In genomic region chr12:48817957-48818830, GRCh38 we compare ENCODE assay signal across 8 cellular contexts. TPM values are rescaled to one million over a fixed set of nuclear protein-coding genes. Genes with fewer than 3 reads are reported as not detected.
DNase-seq lines count a peak whose midpoint lies in the region; ATAC-seq and TF ChIP-seq lines count a peak whose summit lies in the region.

TSS of gene CACNB3 (plus strand) at chr12:48818496. CDS start at chr12:48818930, 434 bp downstream.

- TF ChIP-seq POLR2A in heart left ventricle (IDR thresholded peaks at IDR 0.05): peak in 1 of 2 donors; percentile 44
- peak in 1 of 4 donors; percentile 32 for TF ChIP-seq POLR2A in upper lobe of left lung (IDR thresholded peaks at IDR 0.05)

- H3K4me3 Mint-ChIP-seq in activated naive CD8-positive, alpha-beta T cell: peak within 1 kb of the TSS; percentile 90
- peak within 1 kb of the TSS; percentile 92 for H3K4me3 Mint-ChIP-seq in progenitor cell of endocrine pancreas (ENCODE audit: low read depth)

- H4K20me1 ChIP-seq in SK-N-SH (ENCODE audit: insufficient read depth): peaks cover 2% of the 10 kb centered on the region; the same call in 1 of the 2 replicates

- H3K4me1 Mint-ChIP-seq in activated naive CD8-positive, alpha-beta T cell (ENCODE audit: low read depth): peaks cover 28% of the 10 kb centered on the region
- peaks cover 32% of the 10 kb centered on the region for H3K4me1 Mint-ChIP-seq in progenitor cell of endocrine pancreas (ENCODE audit: low read depth)

- DNase-seq in KBM-7 (peak; percentile 60), SK-N-SH (peak; percentile 90), heart left ventricle (peak; percentile 70 to 86 (median 78)), progenitor cell of endocrine pancreas (ENCODE audit: low spot score, unreplicated experiment) (peak; percentile 65), upper lobe of left lung (peak; percentile 76 to 91)

- peak within 1 kb of the TSS in 1 of 2 experiments; percentile 78; a peak in 2 of 4 replicates for H3K27ac ChIP-seq in SK-N-SH (ENCODE audit: low read depth in 2 of 2, low read length in 1 of 2)
- H3K27ac ChIP-seq in heart left ventricle: peak within 1 kb of the TSS in 8 of 12 donors; percentile 6 to 74 (median 49)
- peak within 1 kb of the TSS; percentile 35 to 72 (median 56) for H3K27ac ChIP-seq in upper lobe of left lung

- TF ChIP-seq RAD21 in SK-N-SH (IDR thresholded peaks at IDR 0.05; ENCODE audit: low read length): no peak

- H3K9me3 ChIP-seq in SK-N-SH (no peaks in the 10 kb centered on the region), heart left ventricle (no peaks in the 10 kb centered on the region), upper lobe of left lung (no peaks in the 10 kb centered on the region)

- POLR2A ChIA-PET in SK-N-SH (lab: Yijun Ruan, JAX): interaction anchor here (1.5 kb wide), 1 partner anchor 10 kb away, joined by 3 read pairs; no protein-coding TSS in a partner anchor

- no peak within 1 kb of the TSS for H3K27ac Mint-ChIP-seq in activated naive CD8-positive, alpha-beta T cell
- H3K27ac Mint-ChIP-seq in progenitor cell of endocrine pancreas: peak within 1 kb of the TSS; percentile 93

- ATAC-seq in heart left ventricle (peak in 3 of 4 donors; percentile 16 to 35 (median 35)), upper lobe of left lung (ENCODE audit: low FRiP score in 2 of 2) (peak in 1 of 2 donors; percentile 49), GM18909 (IDR thresholded peaks at IDR 0.05; ENCODE audit: poor library complexity, unreplicated experiment) (no peak)

- TF ChIP-seq CTCF in SK-N-SH (IDR thresholded peaks at IDR 0.05) (no peak), heart left ventricle (IDR thresholded peaks at IDR 0.05) (no peak), progenitor cell of endocrine pancreas (IDR thresholded peaks at IDR 0.05; ENCODE audit: unreplicated experiment) (no peak), upper lobe of left lung (IDR thresholded peaks at IDR 0.05) (no peak)

- H3K36me3 ChIP-seq in SK-N-SH (replicated peaks in 1 of 2; ENCODE audit: control insufficient read depth in 1 of 2, insufficient read depth in 2 of 2, low read length in 1 of 2): peaks cover 0 to 11% of the 10 kb centered on the region in 2 experiments
- no peaks in the 10 kb centered on the region for H3K36me3 ChIP-seq in heart left ventricle
- H3K36me3 ChIP-seq in upper lobe of left lung: no peaks in the 10 kb centered on the region

- H3K9ac ChIP-seq in SK-N-SH: peak within 1 kb of the TSS; percentile 73

- no peaks in the 10 kb centered on the region for H3K9me2 ChIP-seq in SK-N-SH

- H3K4me1 ChIP-seq in SK-N-SH (ENCODE audit: control insufficient read depth in 1 of 2, insufficient read depth in 2 of 2, low read depth in 1 of 2, low read length in 1 of 2) (peaks cover 18 to 48% of the 10 kb centered on the region in 2 experiments; a peak in 3 of 4 replicates), heart left ventricle (peaks cover 2 to 40% (median 28%) of the 10 kb centered on the region in 12 donors), upper lobe of left lung (peaks cover 16 to 47% (median 35%) of the 10 kb centered on the region in 4 donors)

- in situ Hi-C loops in KBM-7 (cut with MboI; ENCODE audit: low pct_unique_long_range_greater_than_20kb, low sequenced_read_pairs): no loop called here

- TF ChIP-seq EP300 in SK-N-SH (IDR thresholded peaks at IDR 0.05; ENCODE audit: borderline replicate concordance in 1 of 2, low read depth in 1 of 2, low read length in 1 of 2): no peak
- no peak for TF ChIP-seq EP300 in upper lobe of left lung (IDR thresholded peaks at IDR 0.05)

- peaks cover 22% of the 10 kb centered on the region for H3K79me2 ChIP-seq in SK-N-SH (ENCODE audit: insufficient read depth)

- WGBS in SK-N-SH (ENCODE audit: low lambda C conversion rate): 2% methylated on average over 44 of the region's 78 CpGs
- WGBS in heart left ventricle, 4 donors: 1 to 2% (median 2%) methylated on average over 41 to 78 of the region's 78 CpGs
- 0% methylated on average over 32 to 34 of the region's 78 CpGs for WGBS in upper lobe of left lung, 2 donors

- H3K4me2 ChIP-seq in SK-N-SH: peak within 1 kb of the TSS; percentile 97

- intact Hi-C loops in heart left ventricle (cut with DNase I): no loop called here

- peaks cover 8% of the 10 kb centered on the region for H3K27me3 Mint-ChIP-seq in activated naive CD8-positive, alpha-beta T cell
- H3K27me3 Mint-ChIP-seq in progenitor cell of endocrine pancreas: peaks cover 18% of the 10 kb centered on the region

- H3K9me3 Mint-ChIP-seq in activated naive CD8-positive, alpha-beta T cell (ENCODE audit: low read depth): no peaks in the 10 kb centered on the region
- H3K9me3 Mint-ChIP-seq in progenitor cell of endocrine pancreas (ENCODE audit: low read depth): no peaks in the 10 kb centered on the region

- CTCF ChIA-PET in SK-N-SH (lab: Yijun Ruan, JAX): interaction anchor here (0.8 to 5.6 kb wide), 11 partner anchors 9 to 78 kb away, joined by 3 to 40 read pairs (median 4); partner anchors contain the start of gene DDX23

- H2AFZ ChIP-seq in SK-N-SH (ENCODE audit: low read depth): peak within 1 kb of the TSS; percentile 89

- H3K36me3 Mint-ChIP-seq in activated naive CD8-positive, alpha-beta T cell: no peaks in the 10 kb centered on the region
- H3K36me3 Mint-ChIP-seq in progenitor cell of endocrine pancreas (ENCODE audit: insufficient read depth): no peaks in the 10 kb centered on the region

- H3K27me3 ChIP-seq in SK-N-SH (ENCODE audit: insufficient read depth): no peaks in the 10 kb centered on the region
- H3K27me3 ChIP-seq in heart left ventricle: peaks cover 0 to 11% (median 0%) of the 10 kb centered on the region in 9 donors
- H3K27me3 ChIP-seq in upper lobe of left lung: peaks cover 0 to 5% (median 0%) of the 10 kb centered on the region in 4 donors

- H3K4me3 ChIP-seq in GM08714 (ENCODE audit: low read length): peak within 1 kb of the TSS; percentile 69
- peak within 1 kb of the TSS; percentile 61 to 88 for H3K4me3 ChIP-seq in SK-N-SH (ENCODE audit: low read depth in 2 of 2, low read length in 1 of 2)
- H3K4me3 ChIP-seq in heart left ventricle: peak within 1 kb of the TSS; percentile 61 to 87 (median 75)
- peak within 1 kb of the TSS; percentile 59 to 89 (median 76) for H3K4me3 ChIP-seq in upper lobe of left lung

- H3F3A ChIP-seq in SK-N-SH (replicated peaks; ENCODE audit: insufficient read depth): peaks cover 6% of the 10 kb centered on the region

TF ChIP-seq in SK-N-SH, 30 proteins besides CTCF, POLR2A, EP300 and RAD21 (continues in another document):
- TF ChIP-seq ELF1 (IDR thresholded peaks at IDR 0.05) (no peak), MAX (IDR thresholded peaks at IDR 0.05; ENCODE audit: low read depth) (0 out of 2 replicates have a peak, but pooled peaks have one; percentile 14), CHD2 (IDR thresholded peaks at IDR 0.05; ENCODE audit: low read length, partially characterized antibody) (no peak), NRF1 (IDR thresholded peaks at IDR 0.05; ENCODE audit: low read depth, low read length) (no peak), IRF3 (IDR thresholded peaks at IDR 0.05; ENCODE audit: low read depth, low read length) (no peak), POLR2AphosphoS5 (IDR thresholded peaks at IDR 0.05; ENCODE audit: low read depth, low read length) (peak; percentile 30; the same call in 1 of the 2 replicates), SMC3 (IDR thresholded peaks at IDR 0.05; ENCODE audit: low read depth, low read length) (no peak), USF2 (IDR thresholded peaks at IDR 0.05; ENCODE audit: borderline replicate concordance, low read depth, low read length) (no peak), RCOR1 (IDR thresholded peaks at IDR 0.05; ENCODE audit: low read length) (no peak), GATA2 (CRISPR knock-in tag; IDR thresholded peaks at IDR 0.05) (no peak), PBX3 (IDR thresholded peaks at IDR 0.05) (no peak), GABPA (IDR thresholded peaks at IDR 0.05; ENCODE audit: low read depth) (peak; percentile 37), MEF2A (IDR thresholded peaks at IDR 0.05; ENCODE audit: borderline replicate concordance, low read depth) (no peak)

RNA-seq across cellular contexts. Expression of gene CACNB3, which starts in this region (rescaled TPM):
- polyA plus RNA-seq in SK-N-SH (2012; rRNA removed): 25.6 and 34.6 TPM in 2 replicates
- 16.0 and 21.3 TPM in 2 replicates for polyA plus RNA-seq in SK-N-SH (2012; cell fraction: cytosol; rRNA removed)
- 159 and 161 TPM in 2 replicates for polyA plus RNA-seq in SK-N-SH (2012; cell fraction: nucleus; rRNA removed)
- total RNA-seq in heart left ventricle: 10 to 100 TPM in 1 of 9 donors, 1 to 10 TPM in 8; 3.2 to 11.2 (median 5.3) TPM
- polyA plus RNA-seq in heart left ventricle: 1 to 10 TPM; 4.4 to 5.7 TPM
- 72.3 and 73.9 TPM in 2 replicates for total RNA-seq in progenitor cell of endocrine pancreas
- total RNA-seq in upper lobe of left lung: 10 to 100 TPM in 5 of 6 donors, 1 to 10 TPM in 1; 9.1 to 21.2 (median 14.3) TPM
